ENCODE assay signal across 20 cellular contexts in genomic region chr2:141630531-141630930, GRCh38.
DNase-seq lines count a peak whose midpoint lies in the region; ATAC-seq and TF ChIP-seq lines count a peak whose summit lies in the region.
"Had no signal": no experiment of that assay in that cellular context is flagged by ENCODE, and none has a peak within 500 bp of the region (broad histone marks: within the 10 kb centered on the region; RNA-seq: fewer than 3 reads in every experiment).

No MANE protein-coding gene starts in this region.

- no peaks in the 10 kb centered on the region for H3K79me2 ChIP-seq in OCI-LY3 (ENCODE audit: low read length)

- H3K4me2 ChIP-seq in OCI-LY3 (ENCODE audit: low read length), result peak overlapping the region; percentile 2; the same call in 1 of the 2 replicates

- no peaks in the 10 kb centered on the region for H3K27me3 ChIP-seq in OCI-LY3 (ENCODE audit: low read depth, low read length)
- H3K27me3 ChIP-seq: BE2C, Peyer's patch, SJCRH30 had no signal

- no peak overlapping the region for H3K4me3 ChIP-seq in OCI-LY3 (ENCODE audit: low read length)
- H3K4me3 ChIP-seq: K562, Peyer's patch, SJCRH30 had no signal

- DNase-seq in DMS 273 (lab: John Stamatoyannopoulos, UW; ENCODE audit: unreplicated experiment) (peak; percentile 30), MV-4-11 (lab: John Stamatoyannopoulos, UW) (peak; percentile 40), fibroblast of peridontal ligament (ENCODE audit: extremely low read depth) (peak; percentile 49), NOMO-1 treated with DMSO at 0.1 percent for 48 hours (lab: John Stamatoyannopoulos, UW; ENCODE audit: unreplicated experiment) (no peak), GDM1 (lab: John Stamatoyannopoulos, UW) (no peak), DMS153 treated with DMSO at 0.1 percent for 48 hours (lab: John Stamatoyannopoulos, UW; ENCODE audit: unreplicated experiment) (no peak)
- DNase-seq: BE2C, DMS79 treated with DMSO at 0.1 percent for 48 hours, GOT3, NCI-H1092 treated with DMSO at 0.1 percent for 48 hours, NCI-H1436 treated with DMSO at 0.1 percent for 48 hours, NCI-H2029 treated with DMSO at 0.1 percent for 48 hours, NCI-H748 treated with DMSO at 0.1 percent for 48 hours, Peyer's patch, T-cell had no signal

- no peaks in the 10 kb centered on the region for H3K36me3 ChIP-seq in OCI-LY3 (replicated peaks; ENCODE audit: low read depth, low read length)
- H3K36me3 ChIP-seq: BE2C, Peyer's patch, SJCRH30 had no signal

- no peak for ATAC-seq in HG03460 (IDR thresholded peaks at IDR 0.05; ENCODE audit: unreplicated experiment)
- ATAC-seq: HepG2, K562, T-cell had no signal

- no peak overlapping the region for H3K9ac ChIP-seq in OCI-LY3 (ENCODE audit: low read length)

- H3K9me3 ChIP-seq in OCI-LY3 (ENCODE audit: insufficient read depth, low read length), result no peaks in the 10 kb centered on the region
- H3K9me3 ChIP-seq: BE2C, Peyer's patch, SJCRH30 had no signal

- H3K4me1 ChIP-seq in OCI-LY3 (ENCODE audit: low read length), result peaks cover 13% of the 10 kb centered on the region
- H3K4me1 ChIP-seq: BE2C, Peyer's patch had no signal

- H2AFZ ChIP-seq in OCI-LY3 (ENCODE audit: low read depth, low read length), result no peak overlapping the region

- TF ChIP-seq CTCF in OCI-LY3 (IDR thresholded peaks at IDR 0.05; ENCODE audit: low read depth, low read length), result no peak

- H4K20me1 ChIP-seq in OCI-LY3 (ENCODE audit: insufficient read depth, low read length), result no peaks in the 10 kb centered on the region

- no peak overlapping the region for H3K27ac ChIP-seq in OCI-LY3 (ENCODE audit: low read length)
- H3K27ac ChIP-seq: Peyer's patch, SJCRH30 had no signal

Comparison
In these comparisons a context has a peak if more than half of its experiments do, and no peak if none do; other contexts are left out.
1. DNase-seq: peak in DMS 273 (single experiment), MV-4-11 (single experiment) and fibroblast of peridontal ligament (single experiment); none in NOMO-1 treated with DMSO at 0.1 percent for 48 hours (single experiment), GDM1 (single experiment) and DMS153 treated with DMSO at 0.1 percent for 48 hours (single experiment).